Comparison of ENCODE assay signal across 19 cellular contexts in genomic region chr14:101623685-101624444, GRCh38.
DNase-seq lines count a peak whose midpoint lies in the region; ATAC-seq and TF ChIP-seq lines count a peak whose summit lies in the region.
"Had no signal": no experiment of that assay in that cellular context is flagged by ENCODE, and none has a peak within 500 bp of the region (broad histone marks: within the 10 kb centered on the region; RNA-seq: fewer than 3 reads in every experiment).

No MANE protein-coding gene starts in this region.

- TF ChIP-seq EP300 in esophagus muscularis mucosa (IDR thresholded peaks at IDR 0.05) (no peak), neural cell (conservative IDR thresholded peaks at IDR 0.05; ENCODE audit: poor library complexity, severe bottlenecking) (no peak)

- no peak for TF ChIP-seq RAD21 in neural cell (conservative IDR thresholded peaks at IDR 0.05)

- H4K20me1 ChIP-seq in neural cell (ENCODE audit: insufficient read depth), result no peaks in the 10 kb centered on the region

- H3K4me3 ChIP-seq in NT2/D1 (ENCODE audit: insufficient read length, low read depth), result peak overlapping the region; percentile 6
- H3K4me3 ChIP-seq in esophagus muscularis mucosa, result no peak overlapping the region
- H3K4me3 ChIP-seq in neural cell (ENCODE audit: low read length), result no peak overlapping the region
- H3K4me3 ChIP-seq in CD8-positive, alpha-beta T cell (ENCODE audit: low read depth, low read length), result no peak overlapping the region

- H3K27ac Mint-ChIP-seq in CD14-positive monocyte, result peak overlapping the region in 1 of 7 donors; percentile 65
- H3K27ac Mint-ChIP-seq in CD8-positive, alpha-beta T cell, result no peak overlapping the region

- no peaks in the 10 kb centered on the region for H3F3A ChIP-seq in neural cell (ENCODE audit: insufficient read depth, low read length, poor library complexity, severe bottlenecking)

- peaks cover 4 to 10% (median 10%) of the 10 kb centered on the region in 3 donors for H3K27me3 Mint-ChIP-seq in CD14-positive monocyte (ENCODE audit: low read depth in 3 of 3)
- H3K27me3 Mint-ChIP-seq in CD8-positive, alpha-beta T cell (ENCODE audit: low read depth), result peaks cover 2% of the 10 kb centered on the region

- CTCF ChIA-PET in CD8-positive, alpha-beta T cell (lab: Charles Lee), result interaction anchor here (0.9 to 1.4 kb wide), 2 partner anchors 19 to 773 kb away, joined by 3 to 5 read pairs; no protein-coding TSS in a partner anchor
- CTCF ChIA-PET in RWPE1 (lab: Yijun Ruan, JAX), result no interaction called here

- intact Hi-C loops in CD14-positive monocyte (cut with micrococcal nuclease) (loop anchor here in 1 of 2 donors (2.0 kb wide), 1 partner anchor 769 kb away; no protein-coding TSS in a partner anchor), esophagus muscularis mucosa (cut with DNase I) (no loop called here), Right ventricle myocardium inferior (cut with DNase I) (no loop called here)
- intact Hi-C loops in CD8-positive, alpha-beta T cell (cut with DNase I, micrococcal nuclease), result no loop called here

- no peak overlapping the region for H2AFZ ChIP-seq in neural cell (ENCODE audit: low read depth, low read length)

- H3K4me2 ChIP-seq in neural cell (ENCODE audit: low read length), result no peak overlapping the region

- no peak overlapping the region for H3K4me3 Mint-ChIP-seq in CD14-positive monocyte
- no peak overlapping the region for H3K4me3 Mint-ChIP-seq in CD8-positive, alpha-beta T cell

- no peak for TF ChIP-seq CTCF in CD14-positive monocyte (IDR thresholded peaks at IDR 0.05)
- no peak for TF ChIP-seq CTCF in esophagus muscularis mucosa (IDR thresholded peaks at IDR 0.05)
- TF ChIP-seq CTCF in neural cell (IDR thresholded peaks at IDR 0.05; ENCODE audit: poor library complexity, severe bottlenecking), result no peak
- TF ChIP-seq CTCF in CD8-positive, alpha-beta T cell (IDR thresholded peaks at IDR 0.05), result no peak
- no peak for TF ChIP-seq CTCF in RWPE1 (conservative IDR thresholded peaks at IDR 0.05; ENCODE audit: low read depth)

- H3K4me1 ChIP-seq in NT2/D1 (ENCODE audit: insufficient read depth, insufficient read length), result peaks cover 19% of the 10 kb centered on the region
- H3K4me1 ChIP-seq in esophagus muscularis mucosa, result peaks cover 12 to 14% (median 13%) of the 10 kb centered on the region in 4 donors
- peaks cover 13% of the 10 kb centered on the region for H3K4me1 ChIP-seq in CD8-positive, alpha-beta T cell (ENCODE audit: insufficient read depth, low read length)

- H3K27me3 ChIP-seq in NT2/D1 (ENCODE audit: insufficient read depth, insufficient read length) (peaks cover under 1% of the 10 kb centered on the region), esophagus muscularis mucosa (no peaks in the 10 kb centered on the region), neural cell (ENCODE audit: insufficient read depth, low read depth, low read length) (no peaks in the 10 kb centered on the region)
- H3K27me3 ChIP-seq in CD8-positive, alpha-beta T cell (ENCODE audit: insufficient read depth, low read length), result no peaks in the 10 kb centered on the region

- H3K27ac ChIP-seq in esophagus muscularis mucosa (replicated peaks in 1 of 4), result no peak overlapping the region
- H3K27ac ChIP-seq in neural cell (ENCODE audit: low read length), result no peak overlapping the region
- no peak overlapping the region for H3K27ac ChIP-seq in CD8-positive, alpha-beta T cell (ENCODE audit: low read depth, low read length)
- no peak overlapping the region for H3K27ac ChIP-seq in RWPE1

- H3K79me2 ChIP-seq in neural cell (replicated peaks; ENCODE audit: insufficient read depth, low read length), result no peaks in the 10 kb centered on the region

- no peaks in the 10 kb centered on the region for H3K9me2 ChIP-seq in neural cell (ENCODE audit: insufficient read depth, low read length)

- H3K36me3 Mint-ChIP-seq in CD14-positive monocyte, result no peaks in the 10 kb centered on the region
- no peaks in the 10 kb centered on the region for H3K36me3 Mint-ChIP-seq in CD8-positive, alpha-beta T cell

- H3K4me1 Mint-ChIP-seq in CD14-positive monocyte, result peaks cover 6% of the 10 kb centered on the region
- peaks cover 4% of the 10 kb centered on the region for H3K4me1 Mint-ChIP-seq in CD8-positive, alpha-beta T cell (ENCODE audit: low read depth)

- no peak for TF ChIP-seq POLR2A in esophagus muscularis mucosa (IDR thresholded peaks at IDR 0.05; ENCODE audit: low read depth)

- H3K9me3 Mint-ChIP-seq in CD14-positive monocyte, result no peaks in the 10 kb centered on the region
- H3K9me3 Mint-ChIP-seq in CD8-positive, alpha-beta T cell, result no peaks in the 10 kb centered on the region

- POLR2A ChIA-PET in CD8-positive, alpha-beta T cell (lab: Charles Lee), result no interaction called here
- POLR2A ChIA-PET in RWPE1 (lab: Yijun Ruan, JAX; ENCODE audit: low non-redundant PET), result no interaction called here

- H3K9me3 ChIP-seq in NT2/D1 (ENCODE audit: insufficient read depth, low read length) (no peaks in the 10 kb centered on the region), esophagus muscularis mucosa (no peaks in the 10 kb centered on the region), neural cell (ENCODE audit: low read length) (no peaks in the 10 kb centered on the region)
- H3K9me3 ChIP-seq in CD8-positive, alpha-beta T cell (ENCODE audit: low read length), result no peaks in the 10 kb centered on the region

- 94% methylated on average over 9 of the region's 9 CpGs for WGBS in esophagus muscularis mucosa

- DNase-seq in CD14-positive monocyte (ENCODE audit: low spot score), result peak; percentile 42
- DNase-seq in NT2/D1 (ENCODE audit: low read depth, low spot score), result peak; percentile 30
- DNase-seq in esophagus muscularis mucosa (ENCODE audit: extremely low spot score), result peak; percentile 78
- no peak for DNase-seq in CD8-positive, alpha-beta T cell
- DNase-seq in Right ventricle myocardium inferior (ENCODE audit: missing footprints), result no peak
- no peak for DNase-seq in NCI-H1436 (lab: John Stamatoyannopoulos, UW)
- no peak for DNase-seq in RWPE1 (ENCODE audit: low spot score)
- DNase-seq: Calu3, DMS79, GOT3, NCI-H1105 treated with DMSO at 0.1 percent for 48 hours, NCI-H1930, NCI-H2171, NCI-H446 treated with DMSO at 0.1 percent for 48 hours, NCI-H774, SHP77 treated with DMSO at 0.1 percent for 48 hours had no signal

- no peaks in the 10 kb centered on the region for H3K36me3 ChIP-seq in NT2/D1 (ENCODE audit: insufficient read depth, insufficient read length, low read length)
- H3K36me3 ChIP-seq in esophagus muscularis mucosa, result no peaks in the 10 kb centered on the region
- no peaks in the 10 kb centered on the region for H3K36me3 ChIP-seq in neural cell (ENCODE audit: insufficient read depth, low read length)
- H3K36me3 ChIP-seq in CD8-positive, alpha-beta T cell (ENCODE audit: insufficient read depth, low read length), result no peaks in the 10 kb centered on the region

- H3K9ac ChIP-seq in NT2/D1 (ENCODE audit: insufficient read length, low read depth) (peak overlapping the region; percentile 36), neural cell (ENCODE audit: low read length) (peak overlapping the region; percentile 32)

- ATAC-seq in CD8-positive, alpha-beta T cell, result no peak
- no peak for ATAC-seq in Right ventricle myocardium inferior
- ATAC-seq: HepG2, Panc1 had no signal

TF ChIP-seq in neural cell, 6 proteins besides CTCF, POLR2A, EP300 and RAD21:
- no peak for TF ChIP-seq TAF1 (IDR thresholded peaks at IDR 0.05; ENCODE audit: low read depth)
- no peak for TF ChIP-seq MXI1 (conservative IDR thresholded peaks at IDR 0.05; ENCODE audit: poor library complexity, severe bottlenecking)
- no peak for TF ChIP-seq POLR2AphosphoS5 (IDR thresholded peaks at IDR 0.05)
- TF ChIP-seq REST (IDR thresholded peaks at IDR 0.05; ENCODE audit: borderline replicate concordance), result no peak
- TF ChIP-seq SMC3 (conservative IDR thresholded peaks at IDR 0.05; ENCODE audit: poor library complexity), result no peak
- no peak for TF ChIP-seq EZH2 (IDR thresholded peaks at IDR 0.05; ENCODE audit: borderline replicate concordance, insufficient read depth, low read length, poor library complexity, severe bottlenecking)

Comparison
In these comparisons a context has a peak if more than half of its experiments do, and no peak if none do; other contexts are left out.
1. DNase-seq: peak in CD14-positive monocyte (single experiment), NT2/D1 (single experiment) and esophagus muscularis mucosa (single experiment); none in CD8-positive, alpha-beta T cell (0 of 7), Right ventricle myocardium inferior (single experiment), NCI-H1436 (single experiment) and RWPE1 (single experiment).